Comparison of ENCODE assay signal across 11 cellular contexts in the genomic region with DNA sequence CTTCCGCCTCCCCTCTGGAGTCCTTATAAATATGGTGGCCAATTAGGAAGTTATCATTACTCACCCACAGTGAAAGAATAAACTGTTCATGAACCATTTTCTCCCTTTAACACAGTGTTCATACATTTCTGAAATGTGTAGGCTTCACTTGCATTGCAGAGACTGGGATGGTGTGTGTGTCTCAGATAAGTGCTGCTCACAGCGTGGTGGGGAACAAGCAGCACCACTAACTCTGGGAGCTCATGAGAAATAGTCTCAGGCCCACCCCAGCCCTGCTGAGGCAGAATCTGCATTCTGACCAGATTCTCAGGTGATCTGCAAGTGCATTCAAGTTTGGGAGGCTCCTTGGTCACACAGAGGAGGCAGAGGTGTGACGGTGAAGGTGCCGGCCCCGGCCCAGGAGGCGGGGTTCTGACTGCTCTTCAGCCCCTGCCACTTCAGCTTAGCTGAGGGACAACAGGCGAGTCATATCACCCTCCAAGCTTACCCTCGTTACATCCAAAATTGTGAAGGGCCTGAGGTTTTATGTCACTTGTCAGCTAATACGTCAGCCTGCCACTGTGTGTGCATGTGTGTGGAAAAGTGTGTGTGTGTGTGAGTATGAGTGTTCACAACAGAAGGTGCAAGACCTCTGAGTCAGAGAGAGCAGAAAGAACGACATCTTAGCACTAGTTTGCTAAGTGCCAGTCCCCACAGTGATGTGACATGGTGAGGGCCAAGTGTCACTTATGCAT. TPM values are rescaled to one million over a fixed set of nuclear protein-coding genes. Genes with fewer than 3 reads are reported as not detected.
A peak's percentile ranks its signal among the peaks of the same experiment; 100 is the strongest.
DNase-seq lines count a peak whose midpoint lies in the region; ATAC-seq, FAIRE-seq and TF ChIP-seq lines count a peak whose summit lies in the region.
"Had no signal": no experiment of that assay in that cellular context is flagged by ENCODE, and none has a peak within 500 bp of the region (broad histone marks: within the 10 kb centered on the region; RNA-seq: fewer than 3 reads in every experiment).

No MANE protein-coding gene starts in this region.

- H3K36me3 Mint-ChIP-seq in astrocyte (ENCODE audit: low read depth, unreplicated experiment), result peaks cover 17% of the 10 kb centered on the region

- H3K4me3 ChIP-seq in astrocyte (ENCODE audit: insufficient read depth, low read depth, low read length), result no peak overlapping the region
- H3K4me3 ChIP-seq in pancreas, result no peak overlapping the region
- H3K4me3 ChIP-seq: upper lobe of left lung had no signal

- H3K27ac Mint-ChIP-seq in astrocyte (ENCODE audit: unreplicated experiment), result no peak overlapping the region

- H3K4me3 Mint-ChIP-seq in astrocyte (ENCODE audit: unreplicated experiment), result no peak overlapping the region
- H3K4me3 Mint-ChIP-seq: naive thymus-derived CD4-positive, alpha-beta T cell had no signal

- H3K4me1 Mint-ChIP-seq in astrocyte (ENCODE audit: low read depth, unreplicated experiment), result peaks cover 46% of the 10 kb centered on the region

- peaks cover 42% of the 10 kb centered on the region for H3K4me1 ChIP-seq in astrocyte (ENCODE audit: insufficient read depth, low read length)
- H3K4me1 ChIP-seq in pancreas, result peaks cover 40 to 58% (median 47%) of the 10 kb centered on the region in 3 donors

- H3K27me3 Mint-ChIP-seq in astrocyte (ENCODE audit: low read depth, unreplicated experiment), result no peaks in the 10 kb centered on the region
- H3K27me3 Mint-ChIP-seq: naive thymus-derived CD4-positive, alpha-beta T cell had no signal

- peaks cover 40% of the 10 kb centered on the region for H3K79me2 ChIP-seq in astrocyte (ENCODE audit: insufficient read depth, low read length)

- H3K36me3 ChIP-seq in astrocyte (ENCODE audit: insufficient read depth, low read length) (peaks cover 3% of the 10 kb centered on the region), pancreas (peaks cover 0 to 4% (median 0%) of the 10 kb centered on the region in 3 donors)

- H3K27me3 ChIP-seq in astrocyte (ENCODE audit: insufficient read depth, low read length) (no peaks in the 10 kb centered on the region), pancreas (no peaks in the 10 kb centered on the region)
- H3K27me3 ChIP-seq: upper lobe of left lung had no signal

- H3K27ac ChIP-seq in astrocyte (ENCODE audit: low read depth, low read length) (peak overlapping the region; percentile 90), pancreas (peak overlapping the region; percentile 80 to 95 (median 92))

- no peak overlapping the region for H3K9ac ChIP-seq in astrocyte (ENCODE audit: low read length)

- H4K20me1 ChIP-seq in astrocyte (ENCODE audit: insufficient read depth, low read length), result peaks cover 25% of the 10 kb centered on the region

- FAIRE-seq in astrocyte (lab: Jason Lieb, UNC) (no peak), pancreas (lab: Jason Lieb, UNC) (no peak)
- FAIRE-seq: A204.1 had no signal

- H3K9me3 Mint-ChIP-seq in astrocyte (ENCODE audit: unreplicated experiment), result no peaks in the 10 kb centered on the region

- WGBS in pancreas, 2 donors, result 71 to 84% methylated on average over 10 of the region's 10 CpGs

- H2AFZ ChIP-seq in astrocyte (ENCODE audit: low read depth, low read length), result no peak overlapping the region

- peak; percentile 11 for DNase-seq in NCI-H2029 (lab: John Stamatoyannopoulos, UW)
- DNase-seq in NCI-H2029 treated with DMSO at 0.1 percent for 48 hours (lab: John Stamatoyannopoulos, UW), result no peak
- DNase-seq in astrocyte (ENCODE audit: low read depth), result no peak
- DNase-seq in pancreas, result peak in 1 of 6 donors; percentile 19
- DNase-seq in amygdala (lab: John Stamatoyannopoulos, UW), result no peak
- no peak for DNase-seq in NCI-H2081 treated with DMSO at 0.1 percent for 48 hours (lab: John Stamatoyannopoulos, UW)
- DNase-seq: naive thymus-derived CD4-positive, alpha-beta T cell had no signal

- peak; percentile 4 for ATAC-seq in HG02938 (IDR thresholded peaks at IDR 0.05; ENCODE audit: unreplicated experiment)
- ATAC-seq in pancreas, result no peak
- ATAC-seq in HG02623 (IDR thresholded peaks at IDR 0.05; ENCODE audit: unreplicated experiment), result no peak
- ATAC-seq: naive thymus-derived CD4-positive, alpha-beta T cell had no signal

- H3K4me2 ChIP-seq in astrocyte (ENCODE audit: low read length), result peak overlapping the region; percentile 78

- intact Hi-C loops in pancreas (cut with DNase I), result no loop called here

- H3K9me3 ChIP-seq in astrocyte (ENCODE audit: insufficient read depth, low read depth, low read length) (no peaks in the 10 kb centered on the region), pancreas (no peaks in the 10 kb centered on the region)
- H3K9me3 ChIP-seq: upper lobe of left lung had no signal

- no peak for TF ChIP-seq CTCF in astrocyte (IDR thresholded peaks at IDR 0.05; ENCODE audit: insufficient read depth, low read depth, low read length)
- TF ChIP-seq CTCF in pancreas (IDR thresholded peaks at IDR 0.05), result no peak

RNA-seq across cellular contexts. Expression of a gene that starts 34.7 kb away (rescaled TPM):
- 230 and 239 TPM in 2 replicates for total RNA-seq in astrocyte
- total RNA-seq in pancreas, result 100 to 1,000 TPM; 124 to 183 (median 144) TPM
- polyA plus RNA-seq in pancreas, result 100 to 1,000 TPM in 1 of 2 donors, 10 to 100 TPM in 1; 68.3 to 102 TPM
